In genomic region chr14:24146978-24147760, GRCh38 we compare ENCODE assay signal across 1 cellular context.
TF ChIP-seq lines count a peak whose summit lies in the region.

Gene RNF31 (plus strand): TSS chr14:24147498. CDS start chr14:24147699, 201 bp downstream.

TF ChIP-seq in HepG2, 621 proteins besides CTCF, POLR2A, EP300 and RAD21 (continued from another document and continues in another):
- 0 out of 2 replicates have a peak, but pooled peaks have one; percentile 58 for TF ChIP-seq ZNF720 (CRISPR knock-in tag; IDR thresholded peaks at IDR 0.05)
- TF ChIP-seq ZBED4 (CRISPR knock-in tag; IDR thresholded peaks at IDR 0.05; ENCODE audit: borderline replicate concordance): peak; percentile 85
- no peak for TF ChIP-seq ADNP (CRISPR knock-in tag; IDR thresholded peaks at IDR 0.05)
- TF ChIP-seq TSC22D2 (CRISPR knock-in tag; IDR thresholded peaks at IDR 0.05; ENCODE audit: borderline replicate concordance): no peak
- TF ChIP-seq ZNF230 (CRISPR knock-in tag; IDR thresholded peaks at IDR 0.05): peak; percentile 63; the same call in 1 of the 2 replicates
- no peak for TF ChIP-seq ATF6 (CRISPR knock-in tag; conservative IDR thresholded peaks at IDR 0.05)
- peak; percentile 84; the same call in 1 of the 2 replicates for TF ChIP-seq ZNF83 (CRISPR knock-in tag; IDR thresholded peaks at IDR 0.05; ENCODE audit: borderline replicate concordance)
- no peak for TF ChIP-seq ZNF615 (CRISPR knock-in tag; IDR thresholded peaks at IDR 0.05; ENCODE audit: borderline replicate concordance)
- no peak for TF ChIP-seq ARNT (IDR thresholded peaks at IDR 0.05)
- peak; percentile 7 for TF ChIP-seq SOX5 (CRISPR knock-in tag; IDR thresholded peaks at IDR 0.05; ENCODE audit: borderline replicate concordance)
- TF ChIP-seq ZNF337 (CRISPR knock-in tag; IDR thresholded peaks at IDR 0.05; ENCODE audit: borderline replicate concordance, low read depth): no peak
- 0 out of 2 replicates have a peak, but pooled peaks have one; percentile 8 for TF ChIP-seq AFF4 (CRISPR knock-in tag; IDR thresholded peaks at IDR 0.05)
- TF ChIP-seq ZFP36 (IDR thresholded peaks at IDR 0.05; ENCODE audit: borderline replicate concordance, low read depth, low read length, partially characterized antibody): no peak
- no peak for TF ChIP-seq SALL1 (CRISPR knock-in tag; IDR thresholded peaks at IDR 0.05)
- TF ChIP-seq ZNF317 (CRISPR knock-in tag; IDR thresholded peaks at IDR 0.05): peak; percentile 93
- TF ChIP-seq CHD4 (IDR thresholded peaks at IDR 0.05; ENCODE audit: borderline replicate concordance, low read length): peak; percentile 91; the same call in 1 of the 2 replicates
- TF ChIP-seq ZZZ3 (CRISPR knock-in tag; IDR thresholded peaks at IDR 0.05; ENCODE audit: borderline replicate concordance): no peak
- TF ChIP-seq PAF1 (CRISPR knock-in tag; IDR thresholded peaks at IDR 0.05): 0 out of 2 replicates have a peak, but pooled peaks have one; percentile 32
- no peak for TF ChIP-seq ZMAT5 (CRISPR knock-in tag; IDR thresholded peaks at IDR 0.05; ENCODE audit: borderline replicate concordance, low read depth)
- TF ChIP-seq PRPF4 (IDR thresholded peaks at IDR 0.05; ENCODE audit: low read depth, low read length, poor library complexity, severe bottlenecking): no peak
- TF ChIP-seq PATZ1 (CRISPR knock-in tag; IDR thresholded peaks at IDR 0.05): peak; percentile 63; the same call in 1 of the 2 replicates
- peak; percentile 91 for TF ChIP-seq ZNF256 (CRISPR knock-in tag; conservative IDR thresholded peaks at IDR 0.05)
- no peak for TF ChIP-seq THAP8 (CRISPR knock-in tag; IDR thresholded peaks at IDR 0.05; ENCODE audit: borderline replicate concordance)
- no peak; the same call in 1 of the 2 replicates for TF ChIP-seq KIAA2018 (CRISPR knock-in tag; IDR thresholded peaks at IDR 0.05; ENCODE audit: borderline replicate concordance)
- TF ChIP-seq THYN1 (CRISPR knock-in tag; IDR thresholded peaks at IDR 0.05; ENCODE audit: borderline replicate concordance, low read depth): no peak
- TF ChIP-seq MEIS2 (CRISPR knock-in tag; IDR thresholded peaks at IDR 0.05): no peak; the same call in 1 of the 2 replicates
- TF ChIP-seq LBX2 (CRISPR knock-in tag; IDR thresholded peaks at IDR 0.05; ENCODE audit: borderline replicate concordance): peak; percentile 86; the same call in 1 of the 2 replicates
- no peak; the same call in 1 of the 2 replicates for TF ChIP-seq ZNF124 (CRISPR knock-in tag; IDR thresholded peaks at IDR 0.05)
- 0 out of 2 replicates have a peak, but pooled peaks have one; percentile 81 for TF ChIP-seq ISX (CRISPR knock-in tag; conservative IDR thresholded peaks at IDR 0.05)
- TF ChIP-seq ARHGAP35 (CRISPR knock-in tag; IDR thresholded peaks at IDR 0.05; ENCODE audit: borderline replicate concordance): peak; percentile 94
- TF ChIP-seq ZNF138 (CRISPR knock-in tag; IDR thresholded peaks at IDR 0.05; ENCODE audit: low read depth): peak; percentile 63; the same call in 1 of the 2 replicates
- TF ChIP-seq MIXL1 (CRISPR knock-in tag; IDR thresholded peaks at IDR 0.05): peak; percentile 26
- TF ChIP-seq ZFP62 (CRISPR knock-in tag; IDR thresholded peaks at IDR 0.05): 0 out of 2 replicates have a peak, but pooled peaks have one; percentile 67
- peak; percentile 80; the same call in 1 of the 2 replicates for TF ChIP-seq RXRA (CRISPR knock-in tag; IDR thresholded peaks at IDR 0.05)
- no peak for TF ChIP-seq ZNF484 (CRISPR knock-in tag; IDR thresholded peaks at IDR 0.05; ENCODE audit: borderline replicate concordance, low read depth)
- no peak for TF ChIP-seq ZNF775 (CRISPR knock-in tag; IDR thresholded peaks at IDR 0.05; ENCODE audit: borderline replicate concordance)
- TF ChIP-seq ZNF670 (CRISPR knock-in tag; IDR thresholded peaks at IDR 0.05; ENCODE audit: borderline replicate concordance): no peak
- peak; percentile 51; the same call in 1 of the 2 replicates for TF ChIP-seq ZNF510 (CRISPR knock-in tag; IDR thresholded peaks at IDR 0.05; ENCODE audit: low read depth)
